In the genomic region with DNA sequence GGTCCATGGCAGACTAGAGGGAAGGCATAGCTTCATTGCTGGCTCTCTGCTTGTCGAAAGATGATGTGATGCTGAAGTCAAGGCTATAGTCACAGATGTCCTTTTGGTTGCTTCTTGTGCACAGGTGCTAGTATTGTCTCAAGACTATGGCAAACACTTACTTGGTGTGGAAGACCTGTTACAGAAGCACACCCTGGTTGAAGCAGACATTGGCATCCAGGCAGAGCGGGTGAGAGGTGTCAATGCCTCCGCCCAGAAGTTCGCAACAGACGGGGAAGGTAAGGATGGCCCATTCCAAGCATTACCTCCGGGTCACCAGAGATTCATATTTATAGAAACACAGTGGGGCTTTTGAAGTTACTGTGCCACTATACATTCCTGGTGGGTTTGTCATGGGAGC, we compare ENCODE assay signal across 17 cellular contexts.
"Had no signal": no experiment of that assay in that cellular context is flagged by ENCODE, and none has a peak within 500 bp of the region (broad histone marks: within the 10 kb centered on the region; RNA-seq: fewer than 3 reads in every experiment).

No MANE protein-coding gene starts in this region.

- H3K4me3 Mint-ChIP-seq: activated B cell treated with CpG ODN at 0.5 μM for 24 hours; activated naive CD8-positive, alpha-beta T cell treated with anti-CD3 and anti-CD28 coated beads, Interleukin-2, amount 10 ng/mL, durations not matched to agents 7 days and 5 days; activated T-cell treated with anti-CD3 and anti-CD28 coated beads, Interleukin-2, amount 50 U/mL, for 4 hours; dendritic cell treated with granulocyte-macrophage colony-stimulating factor and Interleukin-4, amounts not matched to agents 40 ng/mL and 50 ng/mL, for 4 days; neural crest cell; T-helper 2 cell treated with Interferon-gamma antibody and Interleukin-4, amounts not matched to agents 5 μg/mL and 100 μg/mL, for 36 hours had no signal

- H3K4me3 ChIP-seq: gastroesophageal sphincter, psoas muscle, SJCRH30, tibial artery had no signal

- H3K4me1 Mint-ChIP-seq: activated naive CD8-positive, alpha-beta T cell treated with anti-CD3 and anti-CD28 coated beads, Interleukin-2, amount 10 ng/mL, durations not matched to agents 7 days and 5 days; neural crest cell had no signal

- DNase-seq: activated B cell treated with CpG ODN at 0.5 μM for 24 hours; activated CD4-positive, alpha-beta T cell treated with anti-CD3 and anti-CD28 coated beads, Interleukin-2, amount 50 U/mL, for 1 hour; activated gamma-delta T cell treated with Interleukin-2 at 50 U/mL for 16 hours; activated naive CD8-positive, alpha-beta T cell treated with anti-CD3 and anti-CD28 coated beads, Interleukin-2, amount 10 ng/mL, durations not matched to agents 7 days and 5 days; activated T-cell treated with anti-CD3 and anti-CD28 coated beads, Interleukin-2, amount 50 U/mL, for 4 hours; aorta; cerebellar nuclear complex; left cardiac atrium; midbrain; psoas muscle; SJCRH30; stimulated activated CD4-positive, alpha-beta T cell treated with anti-CD3 and anti-CD28 coated beads, Interleukin-1b, Interleukin-23, amount 100 ng/mL, for 48 hours; tibial artery had no signal

- H3K27ac ChIP-seq: psoas muscle, SJCRH30, tibial artery had no signal

- H3K27ac Mint-ChIP-seq: activated naive CD8-positive, alpha-beta T cell treated with anti-CD3 and anti-CD28 coated beads, Interleukin-2, amount 10 ng/mL, durations not matched to agents 7 days and 5 days; dendritic cell treated with granulocyte-macrophage colony-stimulating factor and Interleukin-4, amounts not matched to agents 40 ng/mL and 50 ng/mL, for 4 days; T-helper 2 cell treated with Interferon-gamma antibody and Interleukin-4, amounts not matched to agents 5 μg/mL and 100 μg/mL, for 36 hours had no signal

- ATAC-seq: activated T-cell treated with anti-CD3 and anti-CD28 coated beads, Interleukin-2, amount 50 U/mL, for 4 hours; gastroesophageal sphincter; left cardiac atrium; psoas muscle had no signal

- H3K9me3 ChIP-seq: gastroesophageal sphincter, psoas muscle, SJCRH30, tibial artery had no signal

- H3K4me1 ChIP-seq: SJCRH30 had no signal

- H3K9me3 Mint-ChIP-seq: activated B cell treated with CpG ODN at 0.5 μM for 24 hours; activated naive CD8-positive, alpha-beta T cell treated with anti-CD3 and anti-CD28 coated beads, Interleukin-2, amount 10 ng/mL, durations not matched to agents 7 days and 5 days; activated T-cell treated with anti-CD3 and anti-CD28 coated beads, Interleukin-2, amount 50 U/mL, for 4 hours; dendritic cell treated with granulocyte-macrophage colony-stimulating factor and Interleukin-4, amounts not matched to agents 40 ng/mL and 50 ng/mL, for 4 days; neural crest cell; T-helper 2 cell treated with Interferon-gamma antibody and Interleukin-4, amounts not matched to agents 5 μg/mL and 100 μg/mL, for 36 hours had no signal

- H3K27me3 Mint-ChIP-seq: activated B cell treated with CpG ODN at 0.5 μM for 24 hours; activated naive CD8-positive, alpha-beta T cell treated with anti-CD3 and anti-CD28 coated beads, Interleukin-2, amount 10 ng/mL, durations not matched to agents 7 days and 5 days; dendritic cell treated with granulocyte-macrophage colony-stimulating factor and Interleukin-4, amounts not matched to agents 40 ng/mL and 50 ng/mL, for 4 days had no signal

- H3K27me3 ChIP-seq: gastroesophageal sphincter, SJCRH30, tibial artery had no signal
